Comparison of ENCODE assay signal across 21 cellular contexts in genomic region chr18:54220406-54220805, GRCh38. TPM values are rescaled to one million over a fixed set of nuclear protein-coding genes. Genes with fewer than 3 reads are reported as not detected.
DNase-seq lines count a peak whose midpoint lies in the region; ATAC-seq and TF ChIP-seq lines count a peak whose summit lies in the region.
"Had no signal": no experiment of that assay in that cellular context is flagged by ENCODE, and none has a peak within 500 bp of the region (broad histone marks: within the 10 kb centered on the region; RNA-seq: fewer than 3 reads in every experiment).

No MANE protein-coding gene starts in this region.

- H3K4me1 Mint-ChIP-seq in memory B cell = peaks cover 41% of the 10 kb centered on the region

- ATAC-seq in memory B cell (ENCODE audit: low read depth) (no peak), HG03354 (IDR thresholded peaks at IDR 0.05; ENCODE audit: poor library complexity, severe bottlenecking, unreplicated experiment) (no peak), heart right ventricle (no peak)
- ATAC-seq: activated CD8-positive, alpha-beta T cell treated with anti-CD3 and anti-CD28 coated beads, Interleukin-2, amount 10 ng/mL, durations not matched to agents 7 days and 5 days; pancreas had no signal

- TF ChIP-seq CTCF in GM10266 (IDR thresholded peaks at IDR 0.05; ENCODE audit: control insufficient read depth, insufficient read depth, low read depth, missing control alignments) (no peak), OCI-LY3 (IDR thresholded peaks at IDR 0.05; ENCODE audit: low read depth, low read length) (no peak), heart right ventricle (IDR thresholded peaks at IDR 0.05) (no peak)

- H3K36me3 Mint-ChIP-seq in memory B cell = peaks cover 2% of the 10 kb centered on the region

- H2AFZ ChIP-seq in OCI-LY3 (ENCODE audit: low read depth, low read length) = no peak overlapping the region

- H3K4me3 ChIP-seq in OCI-LY3 (ENCODE audit: low read length) (no peak overlapping the region), heart right ventricle (no peak overlapping the region)
- H3K4me3 ChIP-seq: ascending aorta, left ventricle myocardium inferior, pancreas, Peyer's patch, tibial artery had no signal

- H3K27me3 ChIP-seq in OCI-LY3 (ENCODE audit: low read depth, low read length) (no peaks in the 10 kb centered on the region), heart right ventricle (no peaks in the 10 kb centered on the region)
- H3K27me3 ChIP-seq: ascending aorta, pancreas, Peyer's patch, tibial artery had no signal

- H3K4me2 ChIP-seq in OCI-LY3 (ENCODE audit: low read length) = peak overlapping the region; percentile 3; the same call in 1 of the 2 replicates

- peak overlapping the region; percentile 70 for H3K4me3 Mint-ChIP-seq in memory B cell
- H3K4me3 Mint-ChIP-seq: activated CD8-positive, alpha-beta T cell treated with anti-CD3 and anti-CD28 coated beads, Interleukin-2, amount 10 ng/mL, durations not matched to agents 7 days and 5 days had no signal

- H3K9ac ChIP-seq in OCI-LY3 (ENCODE audit: low read length) = no peak overlapping the region

- H3K79me2 ChIP-seq in OCI-LY3 (ENCODE audit: low read length) = peaks cover 91% of the 10 kb centered on the region

- intact Hi-C loops in heart right ventricle (cut with DNase I) = loop anchor here in 2 of 10 donors (5.0 to 10.0 kb wide), 2 partner anchors 48 to 134 kb away; partner anchors contain the start of genes C18orf54 (in 1 of the 2) and STARD6 (in 1 of the 2)

- H3K9me3 Mint-ChIP-seq in memory B cell = no peaks in the 10 kb centered on the region
- H3K9me3 Mint-ChIP-seq: activated T-helper 2 cell treated with anti-CD3 and anti-CD28 coated beads, Interferon-gamma antibody, Interleukin-2, Interleukin-4, amounts not matched to agents 10 μg/mL and 5 μg/mL and 100 μg/mL, durations not matched to agents 14 hours and 24 hours and 36 hours; CD8-positive, alpha-beta memory T cell had no signal

- DNase-seq in NCI-H2171 treated with DMSO at 0.1 percent for 48 hours (lab: John Stamatoyannopoulos, UW) (peak; percentile 15), NCI-H2171 (lab: John Stamatoyannopoulos, UW) (no peak), GM10266 (ENCODE audit: extremely low spot score) (peak; percentile 14), memory B cell (ENCODE audit: low spot score in 2 of 2) (no peak), NCI-H524 treated with DMSO at 0.1 percent for 48 hours (lab: John Stamatoyannopoulos, UW) (no peak), heart right ventricle (no peak)
- DNase-seq: 8988T; activated CD8-positive, alpha-beta T cell treated with anti-CD3 and anti-CD28 coated beads, Interleukin-2, amount 10 ng/mL, durations not matched to agents 7 days and 5 days; CD8-positive, alpha-beta memory T cell; foreskin fibroblast; left ventricle myocardium inferior; NCI-H1694 treated with DMSO at 0.1 percent for 48 hours; NCI-H446 treated with DMSO at 0.1 percent for 48 hours; pancreas; Peyer's patch; stimulated activated CD4-positive, alpha-beta T cell treated with anti-CD3 and anti-CD28 coated beads, Interleukin-4, amount 100 ng/mL, for 4 hours; tibial artery had no signal

- H3K36me3 ChIP-seq in OCI-LY3 (replicated peaks; ENCODE audit: low read depth, low read length) (peaks cover 33% of the 10 kb centered on the region), heart right ventricle (no peaks in the 10 kb centered on the region)
- H3K36me3 ChIP-seq: ascending aorta, left ventricle myocardium inferior, pancreas, Peyer's patch, tibial artery had no signal

- H3K27ac ChIP-seq in OCI-LY3 (ENCODE audit: low read length) (no peak overlapping the region), heart right ventricle (no peak overlapping the region)
- H3K27ac ChIP-seq: ascending aorta, left ventricle myocardium inferior, pancreas, Peyer's patch, tibial artery had no signal

- H3K27ac Mint-ChIP-seq in memory B cell = peak overlapping the region; percentile 79
- H3K27ac Mint-ChIP-seq: activated CD8-positive, alpha-beta T cell treated with anti-CD3 and anti-CD28 coated beads, Interleukin-2, amount 10 ng/mL, durations not matched to agents 7 days and 5 days; activated T-helper 2 cell treated with anti-CD3 and anti-CD28 coated beads, Interferon-gamma antibody, Interleukin-2, Interleukin-4, amounts not matched to agents 10 μg/mL and 5 μg/mL and 100 μg/mL, durations not matched to agents 14 hours and 24 hours and 36 hours had no signal

- 85 to 86% methylated on average over 2 of the region's 2 CpGs for WGBS in heart right ventricle, 2 donors

- H4K20me1 ChIP-seq in OCI-LY3 (ENCODE audit: insufficient read depth, low read length) = peaks cover 74% of the 10 kb centered on the region

- H3K4me1 ChIP-seq in OCI-LY3 (ENCODE audit: low read length) (peaks cover 53% of the 10 kb centered on the region), heart right ventricle (peaks cover 0 to 80% (median 46%) of the 10 kb centered on the region in 9 donors)

- no peaks in the 10 kb centered on the region for H3K27me3 Mint-ChIP-seq in memory B cell

- no peaks in the 10 kb centered on the region for H3K9me3 ChIP-seq in OCI-LY3 (ENCODE audit: insufficient read depth, low read length)
- H3K9me3 ChIP-seq in heart right ventricle = no peaks in the 10 kb centered on the region
- H3K9me3 ChIP-seq: ascending aorta, left ventricle myocardium inferior, pancreas, Peyer's patch, tibial artery had no signal

RNA-seq across cellular contexts. Expression of gene MBD2, which starts 4.1 kb away (rescaled TPM):
- total RNA-seq in heart right ventricle = 10 to 100 TPM; 37.4 to 61.3 (median 42.6) TPM
- polyA plus RNA-seq in heart right ventricle = 10 to 100 TPM; 19.6 to 27.9 TPM

RNA-seq across cellular contexts. Expression of gene POLI, which starts 48.9 kb away (rescaled TPM):
- 10 to 100 TPM; 15.9 to 25.3 (median 22.4) TPM for total RNA-seq in heart right ventricle
- polyA plus RNA-seq in heart right ventricle = 10 to 100 TPM in 1 of 2 donors, 1 to 10 TPM in 1; 5.6 to 29.0 TPM

Comparison
In these comparisons a context has a peak if more than half of its experiments do, and no peak if none do; other contexts are left out.
1. DNase-seq: peak in NCI-H2171 treated with DMSO at 0.1 percent for 48 hours (single experiment) and GM10266 (single experiment); none in NCI-H2171 (single experiment), memory B cell (0 of 2), NCI-H524 treated with DMSO at 0.1 percent for 48 hours (single experiment) and heart right ventricle (0 of 2).